Comparison of ENCODE assay signal across 16 cellular contexts in genomic region chr3:123244128-123244527, GRCh38. TPM values are rescaled to one million over a fixed set of nuclear protein-coding genes. Genes with fewer than 3 reads are reported as not detected.
DNase-seq lines count a peak whose midpoint lies in the region; ATAC-seq and TF ChIP-seq lines count a peak whose summit lies in the region.
"Had no signal": no experiment of that assay in that cellular context is flagged by ENCODE, and none has a peak within 500 bp of the region (broad histone marks: within the 10 kb centered on the region; RNA-seq: fewer than 3 reads in every experiment).

No MANE protein-coding gene starts in this region.

- H3K9me3 ChIP-seq in hepatocyte (ENCODE audit: low read depth) = no peaks in the 10 kb centered on the region
- no peaks in the 10 kb centered on the region for H3K9me3 ChIP-seq in PC-3 (ENCODE audit: low read length)
- H3K9me3 ChIP-seq in left lung = no peaks in the 10 kb centered on the region
- H3K9me3 ChIP-seq: gastrocnemius medialis, tibial nerve had no signal

- H3K36me3 ChIP-seq in hepatocyte (replicated peaks; ENCODE audit: insufficient read depth, low read depth) = no peaks in the 10 kb centered on the region
- peaks cover 42% of the 10 kb centered on the region; the same call in 1 of the 2 replicates for H3K36me3 ChIP-seq in PC-3 (ENCODE audit: low read depth, low read length)
- peaks cover 0 to 36% of the 10 kb centered on the region in 2 donors for H3K36me3 ChIP-seq in left lung
- H3K36me3 ChIP-seq: gastrocnemius medialis had no signal

- no peaks in the 10 kb centered on the region for H4K20me1 ChIP-seq in hepatocyte (ENCODE audit: insufficient read depth, poor library complexity, severe bottlenecking)
- H4K20me1 ChIP-seq in PC-3 (ENCODE audit: low read length) = no peaks in the 10 kb centered on the region

- no peaks in the 10 kb centered on the region for H3F3A ChIP-seq in PC-3 (ENCODE audit: low read length, unreplicated experiment)

- H3K27ac ChIP-seq in hepatocyte (no peak overlapping the region), PC-3 (ENCODE audit: low read length) (no peak overlapping the region), left lung (no peak overlapping the region)
- H3K27ac ChIP-seq: gastrocnemius medialis, tibial nerve had no signal

- H3K27me3 ChIP-seq in hepatocyte (no peaks in the 10 kb centered on the region), PC-3 (ENCODE audit: low read length) (no peaks in the 10 kb centered on the region), left lung (no peaks in the 10 kb centered on the region)
- H3K27me3 ChIP-seq: gastrocnemius medialis, tibial nerve had no signal

- H2AFZ ChIP-seq in hepatocyte (no peak overlapping the region), PC-3 (ENCODE audit: low read length) (no peak overlapping the region)

- 90% methylated on average over 4 of the region's 4 CpGs for WGBS in hepatocyte (ENCODE audit: low lambda C conversion rate, missing lambda C conversion rate)

- TF ChIP-seq CTCF in hepatocyte (IDR thresholded peaks at IDR 0.05; ENCODE audit: poor library complexity) (no peak), PC-3 (conservative IDR thresholded peaks at IDR 0.05; ENCODE audit: low read depth, low read length) (no peak), left lung (IDR thresholded peaks at IDR 0.05) (no peak)

- H3K9me2 ChIP-seq in hepatocyte (replicated peaks; ENCODE audit: insufficient read depth) = no peaks in the 10 kb centered on the region
- H3K9me2 ChIP-seq in PC-3 (replicated peaks; ENCODE audit: low read length) = no peaks in the 10 kb centered on the region

- H3K4me3 ChIP-seq in hepatocyte (no peak overlapping the region), PC-3 (ENCODE audit: low read length) (no peak overlapping the region), left lung (no peak overlapping the region)
- H3K4me3 ChIP-seq: gastrocnemius medialis, smooth muscle cell, tibial nerve had no signal

- BruUV-seq in PC-3 (replicated peaks; lab: Mats Ljungman, UMichigan) = no TSS peak

- DNase-seq in NCI-H82 (lab: John Stamatoyannopoulos, UW) = peak; percentile 59
- DNase-seq in NCI-H82 treated with DMSO at 0.1 percent for 48 hours (lab: John Stamatoyannopoulos, UW; ENCODE audit: unreplicated experiment) = no peak
- DNase-seq in COR-L47 (lab: John Stamatoyannopoulos, UW) = peak; percentile 34
- DNase-seq in activated CD4-positive, alpha-beta T cell treated with anti-CD3 and anti-CD28 coated beads for 4 hours = peak; percentile 25 to 35
- DNase-seq in hepatocyte (ENCODE audit: low spot score) = peak; percentile 10
- DNase-seq in PC-3 = no peak
- no peak for DNase-seq in GM03348 (ENCODE audit: low spot score)
- no peak for DNase-seq in left lung
- DNase-seq: DMS79, gastrocnemius medialis, islet precursor cell, midbrain, NCI-H2081 treated with DMSO at 0.1 percent for 48 hours had no signal

- H3K9ac ChIP-seq in PC-3 (ENCODE audit: low read length) = no peak overlapping the region

- POLR2A ChIA-PET in PC-3 (lab: Charles Lee; ENCODE audit: unreplicated experiment) = no interaction called here

- intact Hi-C loops in PC-3 (cut with micrococcal nuclease) (no loop called here), left lung (cut with DNase I) (no loop called here)

- H3K4me2 ChIP-seq in hepatocyte (no peak overlapping the region), PC-3 (ENCODE audit: low read length) (no peak overlapping the region)
- H3K4me2 ChIP-seq: smooth muscle cell had no signal

- no peaks in the 10 kb centered on the region for H3K4me1 ChIP-seq in hepatocyte (ENCODE audit: insufficient read depth)
- no peaks in the 10 kb centered on the region; the same call in 1 of the 2 replicates for H3K4me1 ChIP-seq in PC-3 (ENCODE audit: insufficient read depth, low read length)
- peaks cover 0 to 3% of the 10 kb centered on the region in 2 donors for H3K4me1 ChIP-seq in left lung

- CTCF ChIA-PET in PC-3 (lab: Charles Lee) = interaction anchor here (1.0 kb wide), 1 partner anchor 15 kb away, joined by 3 read pairs; no protein-coding TSS in a partner anchor

- ATAC-seq in PC-3 (no peak), left lung (no peak)
- ATAC-seq: gastrocnemius medialis, HCT116 had no signal

- H3K79me2 ChIP-seq in hepatocyte = no peaks in the 10 kb centered on the region
- H3K79me2 ChIP-seq in PC-3 (ENCODE audit: low read length) = no peaks in the 10 kb centered on the region

RNA-seq across cellular contexts. Expression of gene SEC22A, which starts 42.4 kb away (rescaled TPM):
- total RNA-seq in hepatocyte (21.9 and 28.8 TPM in 2 replicates), PC-3 (2014; rRNA removed) (34.3 and 37.9 TPM in 2 replicates), left lung (10 to 100 TPM; 15.7 to 18.5 TPM)
- polyA plus RNA-seq in hepatocyte = 13.9 and 16.0 TPM in 2 replicates

Comparison
In these comparisons a context has a peak if more than half of its experiments do, and no peak if none do; other contexts are left out.
1. DNase-seq: peak in NCI-H82 (single experiment), COR-L47 (single experiment), activated CD4-positive, alpha-beta T cell treated with anti-CD3 and anti-CD28 coated beads for 4 hours (2 of 2) and hepatocyte (single experiment); none in NCI-H82 treated with DMSO at 0.1 percent for 48 hours (single experiment), PC-3 (single experiment), GM03348 (single experiment) and left lung (0 of 2).